Comparison of ENCODE assay signal across 15 cellular contexts in the genomic region with DNA sequence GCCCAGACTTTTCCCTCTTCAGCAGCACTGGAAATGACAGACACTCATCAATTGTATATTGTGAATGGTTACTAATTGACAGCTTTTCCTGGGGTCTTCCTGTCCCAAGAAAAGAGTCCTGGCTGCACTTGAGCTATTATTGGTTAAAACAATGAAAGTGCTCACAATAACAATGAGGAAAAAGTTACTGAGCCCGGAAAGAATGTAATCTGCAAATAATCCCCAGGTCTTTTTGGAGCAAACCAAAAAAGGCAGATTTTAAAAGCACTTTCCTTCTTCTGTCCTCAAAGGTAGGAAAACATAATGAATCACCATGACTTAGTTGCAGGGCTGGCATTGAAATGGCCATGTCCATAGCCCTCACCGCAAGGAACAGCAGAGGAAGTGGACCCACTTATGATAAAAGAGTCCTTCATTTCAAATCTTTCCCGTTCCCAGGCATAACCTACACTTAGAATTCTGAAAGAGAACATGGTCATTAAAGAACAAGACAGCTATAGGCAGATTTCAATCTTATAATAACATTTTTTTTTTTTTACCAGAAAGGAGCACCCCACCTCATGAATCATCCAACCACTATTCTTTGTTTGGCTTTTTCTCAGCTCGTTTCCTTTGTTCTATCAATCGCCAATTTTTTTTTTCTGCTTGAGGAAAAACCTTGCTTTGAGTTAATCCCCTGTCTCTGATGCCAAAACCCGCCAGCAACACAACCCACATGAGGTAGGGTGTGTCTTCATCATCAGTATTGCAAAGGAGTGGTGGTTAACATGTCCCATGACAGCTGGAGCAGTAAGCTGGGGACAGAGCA. TPM values are rescaled to one million over a fixed set of nuclear protein-coding genes. Genes with fewer than 3 reads are reported as not detected.
DNase-seq lines count a peak whose midpoint lies in the region; ATAC-seq and TF ChIP-seq lines count a peak whose summit lies in the region.
"Had no signal": no experiment of that assay in that cellular context is flagged by ENCODE, and none has a peak within 500 bp of the region (broad histone marks: within the 10 kb centered on the region; RNA-seq: fewer than 3 reads in every experiment).

No MANE protein-coding gene starts in this region.

- H3K14ac ChIP-seq in trophoblast cell (ENCODE audit: low read length) = no peak overlapping the region

- in situ Hi-C loops in Caki2 (cut with HindIII; ENCODE audit: low pct_unique_long_range_greater_than_20kb, low sequenced_read_pairs) (no loop called here), astrocyte of the cerebellum (cut with HindIII; ENCODE audit: low sequenced_read_pairs) (no loop called here)

- H3K9me3 ChIP-seq in left lung (no peaks in the 10 kb centered on the region), trophoblast cell (ENCODE audit: insufficient read depth, low read depth, low read length) (no peaks in the 10 kb centered on the region)
- H3K9me3 ChIP-seq: body of pancreas, pancreas had no signal

- TF ChIP-seq CTCF in HFFc6 (IDR thresholded peaks at IDR 0.05) (no peak), astrocyte of the cerebellum (IDR thresholded peaks at IDR 0.05; ENCODE audit: low read depth, low read length, missing control alignments) (no peak), left lung (IDR thresholded peaks at IDR 0.05) (no peak)

- intact Hi-C loops in left lung (cut with DNase I) = no loop called here

- H3K27ac ChIP-seq in left lung (peak overlapping the region in 1 of 2 donors; percentile 60), trophoblast cell (ENCODE audit: low read depth, low read length) (no peak overlapping the region)
- H3K27ac ChIP-seq: body of pancreas, pancreas had no signal

- peaks cover 12% of the 10 kb centered on the region for H3K27me3 Mint-ChIP-seq in HFFc6 (ENCODE audit: insufficient read depth)

- no peak overlapping the region for H2AFZ ChIP-seq in trophoblast cell (ENCODE audit: insufficient read depth, low read length, poor library complexity)

- H3K4me2 ChIP-seq in trophoblast cell (ENCODE audit: low read length) = no peak overlapping the region

- no peaks in the 10 kb centered on the region for H3K36me3 Mint-ChIP-seq in HFFc6 (ENCODE audit: low read depth)

- no peak overlapping the region for H4K12ac ChIP-seq in trophoblast cell (ENCODE audit: low read depth, low read length)

- H3K9me3 Mint-ChIP-seq in HFFc6 = no peaks in the 10 kb centered on the region

- H3K36me3 ChIP-seq in left lung (no peaks in the 10 kb centered on the region), trophoblast cell (ENCODE audit: control insufficient read depth in 1 of 2, insufficient read depth in 2 of 2, low read length in 2 of 2) (no peaks in the 10 kb centered on the region)
- H3K36me3 ChIP-seq: pancreas had no signal

- no peak overlapping the region for H3K23ac ChIP-seq in trophoblast cell (ENCODE audit: low read length)

- H2BK5ac ChIP-seq in trophoblast cell (ENCODE audit: low read depth, low read length, poor library complexity) = no peak overlapping the region

- H3K4me1 ChIP-seq in left lung (peaks cover 0 to 8% of the 10 kb centered on the region in 2 donors), trophoblast cell (ENCODE audit: control insufficient read depth in 1 of 2, insufficient read depth in 2 of 2, low read length in 2 of 2) (peaks cover 0 to 2% of the 10 kb centered on the region in 2 experiments)
- H3K4me1 ChIP-seq: body of pancreas, pancreas had no signal

- no peak overlapping the region for H2AK5ac ChIP-seq in trophoblast cell (ENCODE audit: low read length)

- no peak overlapping the region for H4K8ac ChIP-seq in trophoblast cell (ENCODE audit: low read depth, low read length)

- peak overlapping the region; percentile 35; the same call in 1 of the 2 replicates for H3K4me3 Mint-ChIP-seq in HFFc6

- H3K79me2 ChIP-seq in trophoblast cell (ENCODE audit: control insufficient read depth, insufficient read depth, low read length, poor library complexity) = no peaks in the 10 kb centered on the region

- no peak overlapping the region for H2BK120ac ChIP-seq in trophoblast cell (ENCODE audit: insufficient read depth, low read length, poor library complexity)

- H3K4me3 ChIP-seq in astrocyte of the cerebellum (ENCODE audit: low read depth, low read length) = no peak overlapping the region
- no peak overlapping the region for H3K4me3 ChIP-seq in left lung
- no peak overlapping the region for H3K4me3 ChIP-seq in trophoblast cell (ENCODE audit: low read depth, low read length)
- H3K4me3 ChIP-seq: body of pancreas, pancreas had no signal

- no CpG with 5 or more reads among the region's 6 CpGs for WGBS in trophoblast cell (ENCODE audit: extremely low coverage, insufficient coverage, insufficient read length)

- H3K4ac ChIP-seq in trophoblast cell (ENCODE audit: low read depth, low read length) = no peak overlapping the region

- no peak overlapping the region for H3K18ac ChIP-seq in trophoblast cell (ENCODE audit: low read length)

- H3K27me3 ChIP-seq in left lung (no peaks in the 10 kb centered on the region), trophoblast cell (ENCODE audit: insufficient read depth, low read length) (no peaks in the 10 kb centered on the region)
- H3K27me3 ChIP-seq: body of pancreas, pancreas had no signal

- H3K79me1 ChIP-seq in trophoblast cell (ENCODE audit: low read length) = no peaks in the 10 kb centered on the region

- peaks cover 12% of the 10 kb centered on the region for H3K4me1 Mint-ChIP-seq in HFFc6 (ENCODE audit: low read depth)

- no peak overlapping the region for H3K9ac ChIP-seq in trophoblast cell (ENCODE audit: low read length)

- no peak overlapping the region for H2BK12ac ChIP-seq in trophoblast cell (ENCODE audit: low read length)

- H3K27ac Mint-ChIP-seq in HFFc6 = no peak overlapping the region

- DNase-seq in Caki2 (ENCODE audit: low read depth) (peak; percentile 40), HFFc6 (no peak), astrocyte of the cerebellum (ENCODE audit: low read depth) (peak; percentile 73), left lung (no peak), trophoblast cell (no peak), T-helper 1 cell (no peak)
- DNase-seq: activated CD4-positive, CD25-positive, alpha-beta regulatory T cell treated with anti-CD3 and anti-CD28 coated beads, Interleukin-2, amount 50 U/mL, for 72 hours; body of pancreas; KBM-7; left cardiac atrium; NCI-H2227 treated with DMSO at 0.1 percent for 48 hours; pancreas; SHP77 had no signal

- ATAC-seq in left lung = peak; percentile 65
- ATAC-seq in HG03342 (IDR thresholded peaks at IDR 0.05; ENCODE audit: unreplicated experiment) = no peak
- ATAC-seq in GM21526 (IDR thresholded peaks at IDR 0.05; ENCODE audit: low FRiP score, unreplicated experiment) = no peak
- ATAC-seq: body of pancreas, pancreas had no signal

- H4K91ac ChIP-seq in trophoblast cell (ENCODE audit: low read depth, low read length) = no peak overlapping the region

RNA-seq across cellular contexts. Expression of gene ATP1B3, which starts 35.5 kb away (rescaled TPM):
- 20.6 and 25.9 TPM in 2 replicates for total RNA-seq in Caki2 (2014; rRNA removed; shearing (Covaris generic); ENCODE audit: low replicate concordance)
- total RNA-seq in HFFc6 (2021; fragmentation: NEBNext Ultra II Directional; extraction: Animal tissue kit (Norgen Biotek cat#: 25700)) = 100 to 1,000 TPM; 219 to 273 (median 247) TPM
- 100 to 1,000 TPM; 166 to 262 TPM for total RNA-seq in left lung
- polyA plus RNA-seq in trophoblast cell (2013) = 236 and 245 TPM in 2 replicates

Comparison
In these comparisons a context has a peak if more than half of its experiments do, and no peak if none do; other contexts are left out.
1. DNase-seq: peak in Caki2 (single experiment) and astrocyte of the cerebellum (single experiment); none in HFFc6 (single experiment), left lung (0 of 2), trophoblast cell (0 of 2) and T-helper 1 cell (0 of 5).